ENCODE assay signal across 1 cellular context in the genomic region with DNA sequence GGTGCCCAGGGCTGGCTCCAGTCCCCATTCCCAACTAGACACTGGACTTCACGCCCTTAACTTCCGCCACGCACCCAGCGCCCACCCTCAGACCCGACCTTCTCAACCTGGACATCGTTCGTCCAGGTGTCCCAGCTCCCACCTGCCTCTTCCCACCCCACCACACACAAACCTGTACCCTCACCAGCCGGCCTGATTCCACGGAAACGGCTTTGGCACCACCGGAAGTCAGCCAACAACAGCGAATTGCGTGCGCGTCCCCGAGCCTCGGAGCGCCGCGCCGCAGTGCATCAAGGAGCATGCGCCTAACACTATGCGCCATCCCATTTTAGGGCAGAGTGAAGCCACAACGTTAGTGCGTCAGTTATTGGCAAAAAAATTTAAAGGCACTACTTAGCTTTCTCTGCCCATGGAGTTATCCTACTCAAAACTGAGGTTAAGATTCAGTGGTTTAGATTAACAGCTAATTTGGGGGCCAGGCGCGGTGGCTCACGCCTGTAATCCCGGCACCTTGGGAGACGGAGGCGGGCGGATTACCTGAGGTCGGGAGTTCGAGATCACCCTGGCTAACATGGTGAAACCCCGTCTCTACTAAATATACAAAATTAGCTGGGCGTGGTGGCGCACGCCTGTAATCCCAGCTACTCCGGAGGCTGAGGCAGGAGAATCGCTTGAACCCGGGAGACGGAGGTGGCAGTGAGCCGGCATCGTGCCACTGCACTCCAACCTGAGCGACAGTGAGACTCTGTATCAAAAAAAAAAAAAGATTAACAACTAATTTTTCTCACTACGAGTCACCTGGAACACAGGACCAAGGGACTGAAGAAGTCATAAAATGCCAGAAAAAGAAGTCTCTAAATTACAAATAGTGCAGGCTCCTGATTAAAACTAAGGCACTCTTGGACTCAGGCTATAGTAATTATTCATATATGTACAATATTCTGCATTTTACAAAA.
A peak's percentile ranks its signal among the peaks of the same experiment; 100 is the strongest.
TF ChIP-seq lines count a peak whose summit lies in the region.

A gene with protein sequence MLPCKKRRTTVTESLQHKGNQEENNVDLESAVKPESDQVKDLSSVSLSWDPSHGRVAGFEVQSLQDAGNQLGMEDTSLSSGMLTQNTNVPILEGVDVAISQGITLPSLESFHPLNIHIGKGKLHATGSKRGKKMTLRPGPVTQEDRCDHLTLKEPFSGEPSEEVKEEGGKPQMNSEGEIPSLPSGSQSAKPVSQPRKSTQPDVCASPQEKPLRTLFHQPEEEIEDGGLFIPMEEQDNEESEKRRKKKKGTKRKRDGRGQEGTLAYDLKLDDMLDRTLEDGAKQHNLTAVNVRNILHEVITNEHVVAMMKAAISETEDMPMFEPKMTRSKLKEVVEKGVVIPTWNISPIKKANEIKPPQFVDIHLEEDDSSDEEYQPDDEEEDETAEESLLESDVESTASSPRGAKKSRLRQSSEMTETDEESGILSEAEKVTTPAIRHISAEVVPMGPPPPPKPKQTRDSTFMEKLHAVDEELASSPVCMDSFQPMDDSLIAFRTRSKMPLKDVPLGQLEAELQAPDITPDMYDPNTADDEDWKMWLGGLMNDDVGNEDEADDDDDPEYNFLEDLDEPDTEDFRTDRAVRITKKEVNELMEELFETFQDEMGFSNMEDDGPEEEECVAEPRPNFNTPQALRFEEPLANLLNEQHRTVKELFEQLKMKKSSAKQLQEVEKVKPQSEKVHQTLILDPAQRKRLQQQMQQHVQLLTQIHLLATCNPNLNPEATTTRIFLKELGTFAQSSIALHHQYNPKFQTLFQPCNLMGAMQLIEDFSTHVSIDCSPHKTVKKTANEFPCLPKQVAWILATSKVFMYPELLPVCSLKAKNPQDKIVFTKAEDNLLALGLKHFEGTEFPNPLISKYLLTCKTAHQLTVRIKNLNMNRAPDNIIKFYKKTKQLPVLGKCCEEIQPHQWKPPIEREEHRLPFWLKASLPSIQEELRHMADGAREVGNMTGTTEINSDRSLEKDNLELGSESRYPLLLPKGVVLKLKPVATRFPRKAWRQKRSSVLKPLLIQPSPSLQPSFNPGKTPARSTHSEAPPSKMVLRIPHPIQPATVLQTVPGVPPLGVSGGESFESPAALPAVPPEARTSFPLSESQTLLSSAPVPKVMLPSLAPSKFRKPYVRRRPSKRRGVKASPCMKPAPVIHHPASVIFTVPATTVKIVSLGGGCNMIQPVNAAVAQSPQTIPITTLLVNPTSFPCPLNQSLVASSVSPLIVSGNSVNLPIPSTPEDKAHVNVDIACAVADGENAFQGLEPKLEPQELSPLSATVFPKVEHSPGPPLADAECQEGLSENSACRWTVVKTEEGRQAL (N-terminal part only) (minus strand): TSS at position 240 of the 956 bp plus-strand sequence. CDS start 3,434 bp downstream, outside the sequence.

TF ChIP-seq in HepG2, 621 proteins besides CTCF, POLR2A, EP300 and RAD21 (continued from another document and continues in another):
- TF ChIP-seq, protein P1, sequence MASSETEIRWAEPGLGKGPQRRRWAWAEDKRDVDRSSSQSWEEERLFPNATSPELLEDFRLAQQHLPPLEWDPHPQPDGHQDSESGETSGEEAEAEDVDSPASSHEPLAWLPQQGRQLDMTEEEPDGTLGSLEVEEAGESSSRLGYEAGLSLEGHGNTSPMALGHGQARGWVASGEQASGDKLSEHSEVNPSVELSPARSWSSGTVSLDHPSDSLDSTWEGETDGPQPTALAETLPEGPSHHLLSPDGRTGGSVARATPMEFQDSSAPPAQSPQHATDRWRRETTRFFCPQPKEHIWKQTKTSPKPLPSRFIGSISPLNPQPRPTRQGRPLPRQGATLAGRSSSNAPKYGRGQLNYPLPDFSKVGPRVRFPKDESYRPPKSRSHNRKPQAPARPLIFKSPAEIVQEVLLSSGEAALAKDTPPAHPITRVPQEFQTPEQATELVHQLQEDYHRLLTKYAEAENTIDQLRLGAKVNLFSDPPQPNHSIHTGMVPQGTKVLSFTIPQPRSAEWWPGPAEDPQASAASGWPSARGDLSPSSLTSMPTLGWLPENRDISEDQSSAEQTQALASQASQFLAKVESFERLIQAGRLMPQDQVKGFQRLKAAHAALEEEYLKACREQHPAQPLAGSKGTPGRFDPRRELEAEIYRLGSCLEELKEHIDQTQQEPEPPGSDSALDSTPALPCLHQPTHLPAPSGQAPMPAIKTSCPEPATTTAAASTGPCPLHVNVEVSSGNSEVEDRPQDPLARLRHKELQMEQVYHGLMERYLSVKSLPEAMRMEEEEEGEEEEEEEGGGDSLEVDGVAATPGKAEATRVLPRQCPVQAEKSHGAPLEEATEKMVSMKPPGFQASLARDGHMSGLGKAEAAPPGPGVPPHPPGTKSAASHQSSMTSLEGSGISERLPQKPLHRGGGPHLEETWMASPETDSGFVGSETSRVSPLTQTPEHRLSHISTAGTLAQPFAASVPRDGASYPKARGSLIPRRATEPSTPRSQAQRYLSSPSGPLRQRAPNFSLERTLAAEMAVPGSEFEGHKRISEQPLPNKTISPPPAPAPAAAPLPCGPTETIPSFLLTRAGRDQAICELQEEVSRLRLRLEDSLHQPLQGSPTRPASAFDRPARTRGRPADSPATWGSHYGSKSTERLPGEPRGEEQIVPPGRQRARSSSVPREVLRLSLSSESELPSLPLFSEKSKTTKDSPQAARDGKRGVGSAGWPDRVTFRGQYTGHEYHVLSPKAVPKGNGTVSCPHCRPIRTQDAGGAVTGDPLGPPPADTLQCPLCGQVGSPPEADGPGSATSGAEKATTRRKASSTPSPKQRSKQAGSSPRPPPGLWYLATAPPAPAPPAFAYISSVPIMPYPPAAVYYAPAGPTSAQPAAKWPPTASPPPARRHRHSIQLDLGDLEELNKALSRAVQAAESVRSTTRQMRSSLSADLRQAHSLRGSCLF (CRISPR knock-in tag; IDR thresholded peaks at IDR 0.05; ENCODE audit: borderline replicate concordance), result no peak
- TF ChIP-seq, protein P2, sequence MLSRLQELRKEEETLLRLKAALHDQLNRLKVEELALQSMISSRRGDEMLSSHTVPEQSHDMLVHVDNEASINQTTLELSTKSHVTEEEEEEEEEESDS (CRISPR knock-in tag; IDR thresholded peaks at IDR 0.05; ENCODE audit: borderline replicate concordance), result no peak
- no peak for TF ChIP-seq SYNCRIP (IDR thresholded peaks at IDR 0.05; ENCODE audit: insufficient read depth, low read depth, low read length)
- TF ChIP-seq BORCS8-MEF2B (CRISPR knock-in tag; IDR thresholded peaks at IDR 0.05), result no peak
- TF ChIP-seq, protein P3, sequence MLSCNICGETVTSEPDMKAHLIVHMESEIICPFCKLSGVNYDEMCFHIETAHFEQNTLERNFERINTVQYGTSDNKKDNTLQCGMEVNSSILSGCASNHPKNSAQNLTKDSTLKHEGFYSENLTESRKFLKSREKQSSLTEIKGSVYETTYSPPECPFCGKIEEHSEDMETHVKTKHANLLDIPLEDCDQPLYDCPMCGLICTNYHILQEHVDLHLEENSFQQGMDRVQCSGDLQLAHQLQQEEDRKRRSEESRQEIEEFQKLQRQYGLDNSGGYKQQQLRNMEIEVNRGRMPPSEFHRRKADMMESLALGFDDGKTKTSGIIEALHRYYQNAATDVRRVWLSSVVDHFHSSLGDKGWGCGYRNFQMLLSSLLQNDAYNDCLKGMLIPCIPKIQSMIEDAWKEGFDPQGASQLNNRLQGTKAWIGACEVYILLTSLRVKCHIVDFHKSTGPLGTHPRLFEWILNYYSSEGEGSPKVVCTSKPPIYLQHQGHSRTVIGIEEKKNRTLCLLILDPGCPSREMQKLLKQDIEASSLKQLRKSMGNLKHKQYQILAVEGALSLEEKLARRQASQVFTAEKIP (CRISPR knock-in tag; IDR thresholded peaks at IDR 0.05; ENCODE audit: borderline replicate concordance), result no peak
- TF ChIP-seq, protein P4, sequence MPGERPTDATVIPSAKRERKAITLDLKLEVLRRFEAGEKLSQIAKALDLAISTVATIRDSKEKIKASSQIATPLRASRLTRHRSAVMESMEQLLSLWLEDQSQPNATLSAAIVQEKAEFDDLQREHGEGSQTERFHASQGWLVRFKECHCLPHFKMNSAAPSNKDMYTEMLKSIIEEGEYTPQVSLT (CRISPR knock-in tag; IDR thresholded peaks at IDR 0.05; ENCODE audit: borderline replicate concordance, low read depth), result no peak
- TF ChIP-seq WIZ (CRISPR knock-in tag; IDR thresholded peaks at IDR 0.05), result no peak
- TF ChIP-seq EEA1 (CRISPR knock-in tag; IDR thresholded peaks at IDR 0.05; ENCODE audit: borderline replicate concordance), result no peak
- peak; percentile 85 for TF ChIP-seq ZNF205 (CRISPR knock-in tag; IDR thresholded peaks at IDR 0.05)
- TF ChIP-seq, protein P5, sequence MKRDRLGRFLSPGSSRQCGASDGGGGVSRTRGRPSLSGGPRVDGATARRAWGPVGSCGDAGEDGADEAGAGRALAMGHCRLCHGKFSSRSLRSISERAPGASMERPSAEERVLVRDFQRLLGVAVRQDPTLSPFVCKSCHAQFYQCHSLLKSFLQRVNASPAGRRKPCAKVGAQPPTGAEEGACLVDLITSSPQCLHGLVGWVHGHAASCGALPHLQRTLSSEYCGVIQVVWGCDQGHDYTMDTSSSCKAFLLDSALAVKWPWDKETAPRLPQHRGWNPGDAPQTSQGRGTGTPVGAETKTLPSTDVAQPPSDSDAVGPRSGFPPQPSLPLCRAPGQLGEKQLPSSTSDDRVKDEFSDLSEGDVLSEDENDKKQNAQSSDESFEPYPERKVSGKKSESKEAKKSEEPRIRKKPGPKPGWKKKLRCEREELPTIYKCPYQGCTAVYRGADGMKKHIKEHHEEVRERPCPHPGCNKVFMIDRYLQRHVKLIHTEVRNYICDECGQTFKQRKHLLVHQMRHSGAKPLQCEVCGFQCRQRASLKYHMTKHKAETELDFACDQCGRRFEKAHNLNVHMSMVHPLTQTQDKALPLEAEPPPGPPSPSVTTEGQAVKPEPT (CRISPR knock-in tag; IDR thresholded peaks at IDR 0.05; ENCODE audit: low read depth), result no peak
- no peak for TF ChIP-seq HHEX (CRISPR knock-in tag; IDR thresholded peaks at IDR 0.05)
- no peak for TF ChIP-seq TCF12 (IDR thresholded peaks at IDR 0.05)
- TF ChIP-seq TCF12 (CRISPR knock-in tag; IDR thresholded peaks at IDR 0.05), result no peak
- TF ChIP-seq SMARCC2 (IDR thresholded peaks at IDR 0.05), result no peak
- peak; percentile 13; the same call in 1 of the 2 replicates for TF ChIP-seq FOXO1 (CRISPR knock-in tag; IDR thresholded peaks at IDR 0.05)
- TF ChIP-seq, protein P6, sequence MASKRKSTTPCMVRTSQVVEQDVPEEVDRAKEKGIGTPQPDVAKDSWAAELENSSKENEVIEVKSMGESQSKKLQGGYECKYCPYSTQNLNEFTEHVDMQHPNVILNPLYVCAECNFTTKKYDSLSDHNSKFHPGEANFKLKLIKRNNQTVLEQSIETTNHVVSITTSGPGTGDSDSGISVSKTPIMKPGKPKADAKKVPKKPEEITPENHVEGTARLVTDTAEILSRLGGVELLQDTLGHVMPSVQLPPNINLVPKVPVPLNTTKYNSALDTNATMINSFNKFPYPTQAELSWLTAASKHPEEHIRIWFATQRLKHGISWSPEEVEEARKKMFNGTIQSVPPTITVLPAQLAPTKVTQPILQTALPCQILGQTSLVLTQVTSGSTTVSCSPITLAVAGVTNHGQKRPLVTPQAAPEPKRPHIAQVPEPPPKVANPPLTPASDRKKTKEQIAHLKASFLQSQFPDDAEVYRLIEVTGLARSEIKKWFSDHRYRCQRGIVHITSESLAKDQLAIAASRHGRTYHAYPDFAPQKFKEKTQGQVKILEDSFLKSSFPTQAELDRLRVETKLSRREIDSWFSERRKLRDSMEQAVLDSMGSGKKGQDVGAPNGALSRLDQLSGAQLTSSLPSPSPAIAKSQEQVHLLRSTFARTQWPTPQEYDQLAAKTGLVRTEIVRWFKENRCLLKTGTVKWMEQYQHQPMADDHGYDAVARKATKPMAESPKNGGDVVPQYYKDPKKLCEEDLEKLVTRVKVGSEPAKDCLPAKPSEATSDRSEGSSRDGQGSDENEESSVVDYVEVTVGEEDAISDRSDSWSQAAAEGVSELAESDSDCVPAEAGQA (IDR thresholded peaks at IDR 0.05; ENCODE audit: low read depth), result peak; percentile 80; the same call in 1 of the 2 replicates
- TF ChIP-seq, protein P6 (CRISPR knock-in tag; IDR thresholded peaks at IDR 0.05; ENCODE audit: borderline replicate concordance), result no peak
- TF ChIP-seq ZNF451 (CRISPR knock-in tag; IDR thresholded peaks at IDR 0.05), result no peak; the same call in 1 of the 2 replicates
- TF ChIP-seq, protein P7, sequence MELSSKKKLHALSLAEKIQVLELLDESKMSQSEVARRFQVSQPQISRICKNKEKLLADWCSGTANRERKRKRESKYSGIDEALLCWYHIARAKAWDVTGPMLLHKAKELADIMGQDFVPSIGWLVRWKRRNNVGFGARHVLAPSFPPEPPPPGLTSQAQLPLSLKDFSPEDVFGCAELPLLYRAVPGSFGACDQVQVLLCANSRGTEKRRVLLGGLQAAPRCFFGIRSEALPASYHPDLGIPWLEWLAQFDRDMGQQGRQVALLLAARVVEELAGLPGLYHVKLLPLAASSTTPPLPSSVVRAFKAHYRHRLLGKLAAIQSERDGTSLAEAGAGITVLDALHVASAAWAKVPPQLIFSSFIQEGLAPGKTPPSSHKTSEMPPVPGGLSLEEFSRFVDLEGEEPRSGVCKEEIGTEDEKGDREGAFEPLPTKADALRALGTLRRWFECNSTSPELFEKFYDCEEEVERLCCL (CRISPR knock-in tag; IDR thresholded peaks at IDR 0.05; ENCODE audit: borderline replicate concordance), result peak; percentile 40; the same call in 1 of the 2 replicates
- TF ChIP-seq AGO2 (optimal IDR thresholded peaks at IDR 0.05; ENCODE audit: low read depth, low read length), result no peak
- TF ChIP-seq SIX4 (CRISPR knock-in tag; IDR thresholded peaks at IDR 0.05), result no peak
- TF ChIP-seq RORA (CRISPR knock-in tag; IDR thresholded peaks at IDR 0.05), result no peak
- TF ChIP-seq, protein P8, sequence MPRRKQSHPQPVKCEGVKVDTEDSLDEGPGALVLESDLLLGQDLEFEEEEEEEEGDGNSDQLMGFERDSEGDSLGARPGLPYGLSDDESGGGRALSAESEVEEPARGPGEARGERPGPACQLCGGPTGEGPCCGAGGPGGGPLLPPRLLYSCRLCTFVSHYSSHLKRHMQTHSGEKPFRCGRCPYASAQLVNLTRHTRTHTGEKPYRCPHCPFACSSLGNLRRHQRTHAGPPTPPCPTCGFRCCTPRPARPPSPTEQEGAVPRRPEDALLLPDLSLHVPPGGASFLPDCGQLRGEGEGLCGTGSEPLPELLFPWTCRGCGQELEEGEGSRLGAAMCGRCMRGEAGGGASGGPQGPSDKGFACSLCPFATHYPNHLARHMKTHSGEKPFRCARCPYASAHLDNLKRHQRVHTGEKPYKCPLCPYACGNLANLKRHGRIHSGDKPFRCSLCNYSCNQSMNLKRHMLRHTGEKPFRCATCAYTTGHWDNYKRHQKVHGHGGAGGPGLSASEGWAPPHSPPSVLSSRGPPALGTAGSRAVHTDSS (CRISPR knock-in tag; conservative IDR thresholded peaks at IDR 0.05), result no peak
- no peak; the same call in 1 of the 2 replicates for TF ChIP-seq ZNF614 (CRISPR knock-in tag; IDR thresholded peaks at IDR 0.05; ENCODE audit: borderline replicate concordance)
- no peak for TF ChIP-seq HMG20B (CRISPR knock-in tag; conservative IDR thresholded peaks at IDR 0.05)
- no peak for TF ChIP-seq FOXJ3 (CRISPR knock-in tag; IDR thresholded peaks at IDR 0.05; ENCODE audit: borderline replicate concordance)
